8 cellular contexts compared by ENCODE assay signal in the genomic region with DNA sequence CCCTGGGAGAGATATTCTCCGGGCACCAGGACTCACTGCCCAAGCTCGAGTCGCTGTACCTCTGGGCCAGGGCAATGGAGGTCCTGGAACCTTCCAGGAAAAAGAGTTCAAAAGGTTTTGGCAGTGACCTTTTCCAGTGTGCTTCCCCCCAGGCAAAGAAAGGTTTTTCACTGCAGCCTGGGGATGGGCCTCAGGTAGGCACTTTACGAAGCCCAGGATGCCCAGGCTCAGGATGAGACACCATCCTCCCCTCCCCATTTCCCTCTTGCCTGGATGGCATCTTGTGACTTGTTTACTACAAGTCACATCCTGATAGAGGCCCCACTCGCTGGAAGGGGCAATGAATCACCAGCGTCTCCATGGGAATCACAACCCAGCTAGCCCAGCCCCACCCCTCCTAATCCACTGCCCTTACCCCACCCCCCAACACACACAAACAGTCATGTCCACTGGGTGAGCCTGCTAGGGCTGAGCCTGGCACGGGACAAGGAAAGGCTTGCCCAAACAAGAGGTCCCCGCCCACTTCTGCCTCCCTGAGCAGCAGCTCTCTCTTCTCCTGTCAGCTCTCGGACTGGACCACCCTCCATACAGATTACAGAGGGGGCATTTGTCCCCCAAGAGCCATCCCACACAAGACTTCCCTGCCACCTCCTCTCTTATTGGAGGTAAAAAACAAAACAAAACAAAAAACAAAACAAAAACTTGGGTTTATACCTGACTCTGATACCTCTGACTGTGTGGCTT.
A peak's percentile ranks its signal among the peaks of the same experiment; 100 is the strongest.
DNase-seq lines count a peak whose midpoint lies in the region; ATAC-seq and TF ChIP-seq lines count a peak whose summit lies in the region.

No MANE protein-coding gene starts in this region.

- no peaks in the 10 kb centered on the region for H3K36me3 Mint-ChIP-seq in WTC11
- no peaks in the 10 kb centered on the region for H3K36me3 Mint-ChIP-seq in stimulated activated naive B cell treated with anti-CD40 and anti-IgM and Interleukin-4, amounts not matched to agents 10 μg/mL and 1 μg/mL and 100 μg/mL, for 72 hours

- peak; percentile 95 for DNase-seq in HPDE6-E6E7 (ENCODE audit: extremely low spot score)
- no peak for DNase-seq in WTC11 (ENCODE audit: low spot score)
- DNase-seq in right cardiac atrium = peak; percentile 66 to 78 (median 68)
- DNase-seq in stimulated activated naive B cell treated with anti-CD40 and anti-IgM and Interleukin-4, amounts not matched to agents 10 μg/mL and 1 μg/mL and 100 μg/mL, for 72 hours = no peak
- no peak for DNase-seq in DMS79 (lab: John Stamatoyannopoulos, UW)
- DNase-seq in superior temporal gyrus (ENCODE audit: extremely low spot score) = no peak
- DNase-seq in activated T-cell treated with anti-CD3 and anti-CD28 coated beads for 4 hours = no peak

- peaks cover 23% of the 10 kb centered on the region for H3K4me1 Mint-ChIP-seq in WTC11
- peaks cover 18 to 41% of the 10 kb centered on the region in 2 donors for H3K4me1 Mint-ChIP-seq in stimulated activated naive B cell treated with anti-CD40 and anti-IgM and Interleukin-4, amounts not matched to agents 10 μg/mL and 1 μg/mL and 100 μg/mL, for 72 hours

- POLR2A ChIA-PET in WTC11 (lab: Charles Lee) = no interaction called here

- H3K4me3 ChIP-seq in right cardiac atrium (ENCODE audit: low read length) = no peak overlapping the region

- H3K27ac ChIP-seq in right cardiac atrium (ENCODE audit: low read length) = no peak overlapping the region

- H3K4me1 ChIP-seq in right cardiac atrium (ENCODE audit: control insufficient read depth, insufficient read depth, low read length) = peaks cover 11% of the 10 kb centered on the region

- peak overlapping the region; percentile 11; the same call in 1 of the 2 replicates for H3K27ac Mint-ChIP-seq in WTC11
- H3K27ac Mint-ChIP-seq in stimulated activated naive B cell treated with anti-CD40 and anti-IgM and Interleukin-4, amounts not matched to agents 10 μg/mL and 1 μg/mL and 100 μg/mL, for 72 hours = peak overlapping the region; percentile 6

- no peaks in the 10 kb centered on the region for H3K9me3 ChIP-seq in right cardiac atrium (ENCODE audit: control insufficient read depth, low read length)

- no peak overlapping the region for H3K4me3 Mint-ChIP-seq in WTC11
- no peak overlapping the region for H3K4me3 Mint-ChIP-seq in stimulated activated naive B cell treated with anti-CD40 and anti-IgM and Interleukin-4, amounts not matched to agents 10 μg/mL and 1 μg/mL and 100 μg/mL, for 72 hours

- no peaks in the 10 kb centered on the region for H3K27me3 ChIP-seq in right cardiac atrium (ENCODE audit: control insufficient read depth, insufficient read depth)

- no peaks in the 10 kb centered on the region for H3K27me3 Mint-ChIP-seq in WTC11 (ENCODE audit: low read depth)
- peaks cover 7 to 10% of the 10 kb centered on the region in 2 donors for H3K27me3 Mint-ChIP-seq in stimulated activated naive B cell treated with anti-CD40 and anti-IgM and Interleukin-4, amounts not matched to agents 10 μg/mL and 1 μg/mL and 100 μg/mL, for 72 hours

- 52% methylated on average over 9 of the region's 9 CpGs for WGBS in right cardiac atrium

- CTCF ChIA-PET in WTC11 (lab: Charles Lee) = interaction anchor here (1.6 kb wide), 1 partner anchor 10 kb away, joined by 4 read pairs; no protein-coding TSS in a partner anchor

- intact Hi-C loops in right cardiac atrium (cut with DNase I) = no loop called here

- H3K9me3 Mint-ChIP-seq in WTC11 = no peaks in the 10 kb centered on the region
- H3K9me3 Mint-ChIP-seq in stimulated activated naive B cell treated with anti-CD40 and anti-IgM and Interleukin-4, amounts not matched to agents 10 μg/mL and 1 μg/mL and 100 μg/mL, for 72 hours = no peaks in the 10 kb centered on the region

- peak; percentile 56 for ATAC-seq in WTC11
- peak; percentile 69 to 87 for ATAC-seq in right cardiac atrium
- ATAC-seq in stimulated activated naive B cell treated with anti-CD40 and anti-IgM and Interleukin-4, amounts not matched to agents 10 μg/mL and 1 μg/mL and 100 μg/mL, for 72 hours (replicated peaks) = no peak
- ATAC-seq in HG02852 (IDR thresholded peaks at IDR 0.05; ENCODE audit: unreplicated experiment) = no peak

- no peak for TF ChIP-seq CTCF in WTC11 (IDR thresholded peaks at IDR 0.05)

TF ChIP-seq in WTC11, 78 proteins besides CTCF, POLR2A, EP300 and RAD21:
- TF ChIP-seq TEAD4 (CRISPR knock-in tag; IDR thresholded peaks at IDR 0.05) (no peak), MYBL2 (CRISPR knock-in tag; IDR thresholded peaks at IDR 0.05) (no peak), KAT7 (CRISPR knock-in tag; IDR thresholded peaks at IDR 0.05; ENCODE audit: borderline replicate concordance) (no peak), NR1H2 (CRISPR knock-in tag; IDR thresholded peaks at IDR 0.05) (no peak), ATF1 (CRISPR knock-in tag; IDR thresholded peaks at IDR 0.05) (no peak), GABPB1 (CRISPR knock-in tag; IDR thresholded peaks at IDR 0.05) (no peak), CREM (CRISPR knock-in tag; IDR thresholded peaks at IDR 0.05) (no peak), SP1 (CRISPR knock-in tag; conservative IDR thresholded peaks at IDR 0.05) (no peak), CREB1 (CRISPR knock-in tag; IDR thresholded peaks at IDR 0.05) (no peak), RELA (CRISPR knock-in tag; IDR thresholded peaks at IDR 0.05; ENCODE audit: borderline replicate concordance) (no peak), TEAD1 (CRISPR knock-in tag; IDR thresholded peaks at IDR 0.05) (no peak), ESRRA (CRISPR knock-in tag; IDR thresholded peaks at IDR 0.05; ENCODE audit: borderline replicate concordance) (no peak)
- TF ChIP-seq, protein P1, sequence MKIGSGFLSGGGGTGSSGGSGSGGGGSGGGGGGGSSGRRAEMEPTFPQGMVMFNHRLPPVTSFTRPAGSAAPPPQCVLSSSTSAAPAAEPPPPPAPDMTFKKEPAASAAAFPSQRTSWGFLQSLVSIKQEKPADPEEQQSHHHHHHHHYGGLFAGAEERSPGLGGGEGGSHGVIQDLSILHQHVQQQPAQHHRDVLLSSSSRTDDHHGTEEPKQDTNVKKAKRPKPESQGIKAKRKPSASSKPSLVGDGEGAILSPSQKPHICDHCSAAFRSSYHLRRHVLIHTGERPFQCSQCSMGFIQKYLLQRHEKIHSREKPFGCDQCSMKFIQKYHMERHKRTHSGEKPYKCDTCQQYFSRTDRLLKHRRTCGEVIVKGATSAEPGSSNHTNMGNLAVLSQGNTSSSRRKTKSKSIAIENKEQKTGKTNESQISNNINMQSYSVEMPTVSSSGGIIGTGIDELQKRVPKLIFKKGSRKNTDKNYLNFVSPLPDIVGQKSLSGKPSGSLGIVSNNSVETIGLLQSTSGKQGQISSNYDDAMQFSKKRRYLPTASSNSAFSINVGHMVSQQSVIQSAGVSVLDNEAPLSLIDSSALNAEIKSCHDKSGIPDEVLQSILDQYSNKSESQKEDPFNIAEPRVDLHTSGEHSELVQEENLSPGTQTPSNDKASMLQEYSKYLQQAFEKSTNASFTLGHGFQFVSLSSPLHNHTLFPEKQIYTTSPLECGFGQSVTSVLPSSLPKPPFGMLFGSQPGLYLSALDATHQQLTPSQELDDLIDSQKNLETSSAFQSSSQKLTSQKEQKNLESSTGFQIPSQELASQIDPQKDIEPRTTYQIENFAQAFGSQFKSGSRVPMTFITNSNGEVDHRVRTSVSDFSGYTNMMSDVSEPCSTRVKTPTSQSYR (CRISPR knock-in tag; IDR thresholded peaks at IDR 0.05) = no peak
- TF ChIP-seq, protein P2, sequence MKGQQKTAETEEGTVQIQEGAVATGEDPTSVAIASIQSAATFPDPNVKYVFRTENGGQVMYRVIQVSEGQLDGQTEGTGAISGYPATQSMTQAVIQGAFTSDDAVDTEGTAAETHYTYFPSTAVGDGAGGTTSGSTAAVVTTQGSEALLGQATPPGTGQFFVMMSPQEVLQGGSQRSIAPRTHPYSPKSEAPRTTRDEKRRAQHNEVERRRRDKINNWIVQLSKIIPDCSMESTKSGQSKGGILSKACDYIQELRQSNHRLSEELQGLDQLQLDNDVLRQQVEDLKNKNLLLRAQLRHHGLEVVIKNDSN (CRISPR knock-in tag; IDR thresholded peaks at IDR 0.05) = no peak
- TF ChIP-seq, protein P3, sequence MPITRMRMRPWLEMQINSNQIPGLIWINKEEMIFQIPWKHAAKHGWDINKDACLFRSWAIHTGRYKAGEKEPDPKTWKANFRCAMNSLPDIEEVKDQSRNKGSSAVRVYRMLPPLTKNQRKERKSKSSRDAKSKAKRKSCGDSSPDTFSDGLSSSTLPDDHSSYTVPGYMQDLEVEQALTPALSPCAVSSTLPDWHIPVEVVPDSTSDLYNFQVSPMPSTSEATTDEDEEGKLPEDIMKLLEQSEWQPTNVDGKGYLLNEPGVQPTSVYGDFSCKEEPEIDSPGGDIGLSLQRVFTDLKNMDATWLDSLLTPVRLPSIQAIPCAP (CRISPR knock-in tag; IDR thresholded peaks at IDR 0.05) = no peak
- TF ChIP-seq, protein P4, sequence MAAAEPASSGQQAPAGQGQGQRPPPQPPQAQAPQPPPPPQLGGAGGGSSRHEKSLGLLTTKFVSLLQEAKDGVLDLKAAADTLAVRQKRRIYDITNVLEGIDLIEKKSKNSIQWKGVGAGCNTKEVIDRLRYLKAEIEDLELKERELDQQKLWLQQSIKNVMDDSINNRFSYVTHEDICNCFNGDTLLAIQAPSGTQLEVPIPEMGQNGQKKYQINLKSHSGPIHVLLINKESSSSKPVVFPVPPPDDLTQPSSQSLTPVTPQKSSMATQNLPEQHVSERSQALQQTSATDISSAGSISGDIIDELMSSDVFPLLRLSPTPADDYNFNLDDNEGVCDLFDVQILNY (CRISPR knock-in tag; IDR thresholded peaks at IDR 0.05) = no peak
- TF ChIP-seq, protein P5, sequence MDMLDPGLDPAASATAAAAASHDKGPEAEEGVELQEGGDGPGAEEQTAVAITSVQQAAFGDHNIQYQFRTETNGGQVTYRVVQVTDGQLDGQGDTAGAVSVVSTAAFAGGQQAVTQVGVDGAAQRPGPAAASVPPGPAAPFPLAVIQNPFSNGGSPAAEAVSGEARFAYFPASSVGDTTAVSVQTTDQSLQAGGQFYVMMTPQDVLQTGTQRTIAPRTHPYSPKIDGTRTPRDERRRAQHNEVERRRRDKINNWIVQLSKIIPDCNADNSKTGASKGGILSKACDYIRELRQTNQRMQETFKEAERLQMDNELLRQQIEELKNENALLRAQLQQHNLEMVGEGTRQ (CRISPR knock-in tag; IDR thresholded peaks at IDR 0.05) = no peak
TF ChIP-seq in WTC11: peak in this region for 0.

Comparison
In these comparisons a context has a peak if more than half of its experiments do, and no peak if none do; other contexts are left out.
1. DNase-seq: peak in HPDE6-E6E7 (single experiment) and right cardiac atrium (3 of 3); none in WTC11 (single experiment), stimulated activated naive B cell treated with anti-CD40 and anti-IgM and Interleukin-4, amounts not matched to agents 10 μg/mL and 1 μg/mL and 100 μg/mL, for 72 hours (single experiment), DMS79 (single experiment), superior temporal gyrus (single experiment) and activated T-cell treated with anti-CD3 and anti-CD28 coated beads for 4 hours (single experiment).
2. ATAC-seq: peak in WTC11 (single experiment) and right cardiac atrium (2 of 2); none in stimulated activated naive B cell treated with anti-CD40 and anti-IgM and Interleukin-4, amounts not matched to agents 10 μg/mL and 1 μg/mL and 100 μg/mL, for 72 hours (0 of 2) and HG02852 (single experiment).